8 cellular contexts compared by ENCODE assay signal in genomic region chr19:45496349-45496953, GRCh38. TPM values are rescaled to one million over a fixed set of nuclear protein-coding genes. Genes with fewer than 3 reads are reported as not detected.
DNase-seq lines count a peak whose midpoint lies in the region; ATAC-seq and TF ChIP-seq lines count a peak whose summit lies in the region.

No MANE protein-coding gene starts in this region.

- H3K36me3 ChIP-seq in DND-41 (ENCODE audit: insufficient read depth, low read length) (no peaks in the 10 kb centered on the region), SK-N-MC (ENCODE audit: insufficient read depth, low read length) (no peaks in the 10 kb centered on the region), right lobe of liver (no peaks in the 10 kb centered on the region), stomach smooth muscle (ENCODE audit: control insufficient read depth in 2 of 2, insufficient read depth in 2 of 2, low read length in 2 of 2) (no peaks in the 10 kb centered on the region)

- H3K79me2 ChIP-seq in DND-41 (ENCODE audit: insufficient read depth, low read length): no peaks in the 10 kb centered on the region

- H3K4me1 ChIP-seq in DND-41 (ENCODE audit: insufficient read depth, low read length) (peaks cover 24% of the 10 kb centered on the region), right lobe of liver (peaks cover 0 to 24% (median 0%) of the 10 kb centered on the region in 4 donors), stomach smooth muscle (ENCODE audit: control insufficient read depth, insufficient read depth, low read length) (peaks cover 45% of the 10 kb centered on the region)

- H3K4me1 Mint-ChIP-seq in chondrocyte (ENCODE audit: low read depth): peaks cover 34% of the 10 kb centered on the region

- H3K9ac ChIP-seq in DND-41 (ENCODE audit: low read depth, low read length) (peak overlapping the region; percentile 67), SK-N-MC (ENCODE audit: insufficient read length) (no peak overlapping the region), stomach smooth muscle (ENCODE audit: low read length in 2 of 2) (peak overlapping the region in 1 of 2 donors; percentile 21)

- peak; percentile 75 for DNase-seq in DND-41
- DNase-seq in SK-N-MC (ENCODE audit: low read depth, low spot score): no peak
- DNase-seq in chondrocyte (ENCODE audit: low spot score): no peak
- DNase-seq in right lobe of liver: peak in 1 of 3 donors; percentile 64
- DNase-seq in cortex of kidney (lab: John Stamatoyannopoulos, UW): no peak

- no peak for TF ChIP-seq POLR2A in right lobe of liver (IDR thresholded peaks at IDR 0.05)

- H3K9me3 ChIP-seq in DND-41 (ENCODE audit: insufficient read depth, low read length, severe bottlenecking): no peaks in the 10 kb centered on the region
- H3K9me3 ChIP-seq in SK-N-MC (ENCODE audit: low read depth, low read length): no peaks in the 10 kb centered on the region
- no peaks in the 10 kb centered on the region for H3K9me3 ChIP-seq in right lobe of liver
- no peaks in the 10 kb centered on the region for H3K9me3 ChIP-seq in stomach smooth muscle (ENCODE audit: control insufficient read depth in 2 of 2, low read length in 2 of 2)

- 0 out of 2 replicates have a peak overlapping the region, but pooled peaks have one; percentile 23 for H3K27ac ChIP-seq in DND-41 (ENCODE audit: low read length)
- H3K27ac ChIP-seq in SK-N-MC: no peak overlapping the region
- H3K27ac ChIP-seq in right lobe of liver: no peak overlapping the region
- H3K27ac ChIP-seq in stomach smooth muscle (ENCODE audit: low read length): no peak overlapping the region

- H2AFZ ChIP-seq in DND-41 (ENCODE audit: low read depth, low read length): peak overlapping the region; percentile 63

- WGBS in right lobe of liver (ENCODE audit: insufficient coverage, low coverage, low lambda C conversion rate, missing lambda C conversion rate): 1% methylated on average over 14 of the region's 54 CpGs

- no peak overlapping the region for H3K27ac Mint-ChIP-seq in chondrocyte (ENCODE audit: unreplicated experiment)

- ATAC-seq in DND-41 (ENCODE audit: insufficient read depth, low read depth) (peak; percentile 71), HG02840 (IDR thresholded peaks at IDR 0.05; ENCODE audit: low FRiP score, unreplicated experiment) (peak; percentile 10), right lobe of liver (peak; percentile 8 to 30 (median 13)), GM19328 (IDR thresholded peaks at IDR 0.05; ENCODE audit: unreplicated experiment) (no peak)

- H3K9me3 Mint-ChIP-seq in chondrocyte (ENCODE audit: low read depth): no peaks in the 10 kb centered on the region

- TF ChIP-seq CTCF in DND-41 (IDR thresholded peaks at IDR 0.05; ENCODE audit: borderline replicate concordance, extremely low read depth, low read length, poor library complexity, severe bottlenecking): no peak
- TF ChIP-seq CTCF in chondrocyte (IDR thresholded peaks at IDR 0.05): no peak
- no peak for TF ChIP-seq CTCF in right lobe of liver (IDR thresholded peaks at IDR 0.05)

- intact Hi-C loops in right lobe of liver (cut with DNase I): no loop called here

- no peaks in the 10 kb centered on the region for H3K36me3 Mint-ChIP-seq in chondrocyte (ENCODE audit: low read depth)

- peak overlapping the region; percentile 72 for H3K4me3 Mint-ChIP-seq in chondrocyte (ENCODE audit: unreplicated experiment)

- peaks cover 16% of the 10 kb centered on the region for H3K27me3 Mint-ChIP-seq in chondrocyte (ENCODE audit: low read depth)

- H3K27me3 ChIP-seq in DND-41 (ENCODE audit: insufficient read depth, low read length, poor library complexity) (no peaks in the 10 kb centered on the region), right lobe of liver (no peaks in the 10 kb centered on the region), stomach smooth muscle (ENCODE audit: control insufficient read depth in 1 of 2, insufficient read depth in 2 of 2, low read length in 2 of 2) (peaks cover 18 to 30% of the 10 kb centered on the region in 2 donors)

- peaks cover 4% of the 10 kb centered on the region for H4K20me1 ChIP-seq in DND-41 (ENCODE audit: insufficient read depth, low read length)

- H3K4me2 ChIP-seq in DND-41 (ENCODE audit: insufficient read depth, low read length): peak overlapping the region; percentile 98

- H3K4me3 ChIP-seq in DND-41 (ENCODE audit: low read depth in 1 of 2, low read length in 2 of 2): peak overlapping the region; percentile 39 to 74; a peak in 3 of 4 replicates
- H3K4me3 ChIP-seq in SK-N-MC: peak overlapping the region; percentile 81
- H3K4me3 ChIP-seq in right lobe of liver: peak overlapping the region; percentile 47 to 65 (median 56)
- H3K4me3 ChIP-seq in stomach smooth muscle (ENCODE audit: low read length in 2 of 2): peak overlapping the region; percentile 64 to 72

RNA-seq across cellular contexts. Expression of gene RTN2, which starts 0.4 kb away (rescaled TPM):
- total RNA-seq in chondrocyte (11.5 to 16.0 TPM (median 13.7 TPM) in 3 replicates), right lobe of liver (1 to 10 TPM; 1.5 to 7.2 (median 2.9) TPM)

RNA-seq across cellular contexts. Expression of gene PPM1N, which starts 1.8 kb away (rescaled TPM):
- total RNA-seq in chondrocyte (0.52 to 0.63 TPM in 2 of 3 replicates, not detected in the other), right lobe of liver (1 to 10 TPM in 2 of 6 experiments, under 1 TPM in 3, not detected in 1; 0.32 to 2.0 (median 0.51) TPM)

RNA-seq across cellular contexts. Expression of gene VASP, which starts 10.8 kb away (rescaled TPM):
- total RNA-seq in chondrocyte (65.6 to 145 TPM (median 142 TPM) in 3 replicates), right lobe of liver (10 to 100 TPM; 19.4 to 64.1 (median 30.6) TPM)

RNA-seq across cellular contexts. Expression of gene FOSB, which starts 28.7 kb away (rescaled TPM):
- total RNA-seq in chondrocyte: 25.5 to 50.9 TPM (median 43.8 TPM) in 3 replicates
- 1 to 10 TPM in 1 of 6 experiments, under 1 TPM in 5; 0.19 to 1.2 (median 0.44) TPM for total RNA-seq in right lobe of liver
